Comparison of ENCODE assay signal across 23 cellular contexts in the genomic region with DNA sequence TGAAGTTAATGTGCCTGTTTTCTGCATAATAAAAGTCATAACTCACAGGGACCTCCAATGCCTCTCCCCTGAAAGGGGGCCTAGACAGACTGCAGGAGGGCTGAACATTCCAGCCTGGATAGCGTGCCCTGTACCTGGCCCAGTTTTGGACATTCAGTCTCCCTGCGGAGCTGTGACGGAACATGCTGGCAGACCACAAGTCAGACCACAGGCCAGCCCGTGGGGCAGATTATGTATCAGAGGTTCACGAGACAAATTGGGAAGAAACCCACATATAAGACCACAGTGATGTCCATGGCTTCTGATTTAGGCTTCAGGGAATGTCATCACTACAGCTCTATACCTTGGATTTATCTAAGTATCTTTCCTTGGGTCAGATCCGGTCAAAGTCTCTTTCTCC.
"Had no signal": no experiment of that assay in that cellular context is flagged by ENCODE, and none has a peak within 500 bp of the region (broad histone marks: within the 10 kb centered on the region; RNA-seq: fewer than 3 reads in every experiment).

No MANE protein-coding gene starts in this region.

- H3K4me2 ChIP-seq: SK-N-SH had no signal

- H3K4me3 ChIP-seq: MG63 had no signal

- H3K27ac ChIP-seq: RWPE1 had no signal

- H3K27me3 ChIP-seq: MG63 had no signal

- H3K36me3 ChIP-seq: MG63 had no signal

- DNase-seq: IMR-90; Karpas-422; KG1; MG63; NCI-H1092 treated with DMSO at 0.1 percent for 48 hours; NCI-H1436; NCI-H187; NCI-H2029; NCI-H2081 treated with DMSO at 0.1 percent for 48 hours; NCI-H2171; NCI-H226; NCI-H446; NCI-H510A; NCI-H524 treated with DMSO at 0.1 percent for 48 hours; NCI-H82; NK-92 treated with Interleukin-12 subunit alpha and Interleukin-12 subunit beta, amount 100 ng/mL, for 24 hours; PC-3; SHP77; SW 1271 had no signal

- FAIRE-seq: HepG2 had no signal

- H3K9me3 ChIP-seq: MG63, SK-N-SH had no signal

- ATAC-seq: HepG2, Panc1, PC-3 had no signal

- H3K9ac ChIP-seq: SK-N-SH had no signal
